20 cellular contexts compared by ENCODE assay signal in the genomic region with DNA sequence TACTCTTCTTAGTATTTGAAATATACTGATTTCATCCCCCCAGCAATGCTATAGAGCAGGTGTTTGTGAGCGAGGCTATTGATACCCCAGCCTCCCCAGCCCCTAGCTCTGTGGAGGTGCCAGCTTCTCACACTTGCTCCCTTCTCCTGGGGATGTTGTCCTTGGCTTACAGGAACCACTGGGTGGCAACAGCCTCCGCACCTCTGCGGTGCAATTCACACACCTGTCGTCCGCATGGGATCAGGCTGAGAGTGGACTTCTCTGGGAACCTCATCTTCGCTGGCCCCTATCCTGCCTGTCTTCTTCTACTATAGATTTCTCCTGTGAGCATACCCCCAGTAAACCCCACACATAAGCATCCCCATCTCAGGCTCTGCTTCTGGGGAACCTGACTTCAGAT.
DNase-seq lines count a peak whose midpoint lies in the region; ATAC-seq and TF ChIP-seq lines count a peak whose summit lies in the region.
"Had no signal": no experiment of that assay in that cellular context is flagged by ENCODE, and none has a peak within 500 bp of the region (broad histone marks: within the 10 kb centered on the region; RNA-seq: fewer than 3 reads in every experiment).

No MANE protein-coding gene starts in this region.

- H3K27me3 Mint-ChIP-seq in CD14-positive monocyte (ENCODE audit: low read depth in 3 of 3): peaks cover 31 to 38% (median 34%) of the 10 kb centered on the region in 3 donors

- peak; percentile 5 for DNase-seq in CD14-positive monocyte (ENCODE audit: low spot score)
- DNase-seq in H7: peak; percentile 48
- DNase-seq in LNCaP clone FGC (ENCODE audit: low read depth): no peak
- DNase-seq in islet precursor cell: peak; percentile 29
- DNase-seq in activated T-cell treated with anti-CD3 and anti-CD28 coated beads for 4 hours: no peak
- DNase-seq: 8988T; ACHN; AML-193; BE2C; Calu3; CD4-positive, alpha-beta memory T cell; COR-L47; DMS53; DMS79 treated with DMSO at 0.1 percent for 48 hours; GF-D8; HCEC 1CT had no signal

- H3K4me3 ChIP-seq in H7 (ENCODE audit: insufficient read depth, low read depth, low read length): no peak overlapping the region
- no peak overlapping the region for H3K4me3 ChIP-seq in LNCaP clone FGC (ENCODE audit: low read depth, low read length)
- H3K4me3 ChIP-seq: A549; BLaER1 treated with 17β-estradiol and CSF1 and Interleukin-3, amounts not matched to agents 10 nM and 100 nM had no signal

- no peak for ATAC-seq in esophagus mucosa
- no peak for ATAC-seq in HG02759 (IDR thresholded peaks at IDR 0.05; ENCODE audit: unreplicated experiment)
- ATAC-seq: A549 had no signal

- no peaks in the 10 kb centered on the region for H3K36me3 ChIP-seq in H7 (replicated peaks; ENCODE audit: control insufficient read depth, insufficient read depth, low read length)
- H3K36me3 ChIP-seq: BE2C had no signal

- H3K27me3 ChIP-seq in H7 (ENCODE audit: control insufficient read depth, insufficient read depth, low read length): peaks cover 22% of the 10 kb centered on the region

- TF ChIP-seq CTCF in CD14-positive monocyte (IDR thresholded peaks at IDR 0.05): no peak
- 0 out of 2 replicates have a peak, but pooled peaks have one; percentile 6 for TF ChIP-seq CTCF in LNCaP clone FGC (IDR thresholded peaks at IDR 0.05; ENCODE audit: control insufficient read depth, extremely low read depth, insufficient read depth)

- H3K27ac Mint-ChIP-seq in CD14-positive monocyte: no peak overlapping the region
- H3K27ac Mint-ChIP-seq: CD4-positive, alpha-beta memory T cell had no signal

- no peak overlapping the region for H3K4me3 Mint-ChIP-seq in CD14-positive monocyte
- H3K4me3 Mint-ChIP-seq: CD4-positive, alpha-beta memory T cell had no signal

- H3K9me3 Mint-ChIP-seq in CD14-positive monocyte: peaks cover 0 to 21% (median 3%) of the 10 kb centered on the region in 7 donors

- intact Hi-C loops in CD14-positive monocyte (cut with micrococcal nuclease): no loop called here

- H3K4me1 Mint-ChIP-seq in CD14-positive monocyte: no peaks in the 10 kb centered on the region

- H3K36me3 Mint-ChIP-seq in CD14-positive monocyte: no peaks in the 10 kb centered on the region
- H3K36me3 Mint-ChIP-seq: CD4-positive, alpha-beta memory T cell had no signal

Comparison
In these comparisons a context has a peak if more than half of its experiments do, and no peak if none do; other contexts are left out.
1. DNase-seq: peak in CD14-positive monocyte (single experiment), H7 (single experiment) and islet precursor cell (single experiment); none in LNCaP clone FGC (single experiment) and activated T-cell treated with anti-CD3 and anti-CD28 coated beads for 4 hours (single experiment).